8 cellular contexts compared by ENCODE assay signal in genomic region chr22:50267591-50268390, GRCh38. TPM values are rescaled to one million over a fixed set of nuclear protein-coding genes. Genes with fewer than 3 reads are reported as not detected.
DNase-seq lines count a peak whose midpoint lies in the region; ATAC-seq and TF ChIP-seq lines count a peak whose summit lies in the region.

No MANE protein-coding gene starts in this region.

- in situ Hi-C loops in transverse colon (cut with MboI; ENCODE audit: low pct_ligation_motif_present in 1 of 4, low pct_unique_long_range_greater_than_20kb in 1 of 4, low sequenced_read_pairs in 3 of 4) = loop anchor here in 1 of 4 donors (10.0 kb wide), 1 partner anchor 227 kb away; no protein-coding TSS in a partner anchor

- H3K9me3 Mint-ChIP-seq in memory B cell = no peaks in the 10 kb centered on the region
- H3K9me3 Mint-ChIP-seq in osteocyte (ENCODE audit: unreplicated experiment) = no peaks in the 10 kb centered on the region

- WGBS in transverse colon (ENCODE audit: low coverage in 1 of 2), 2 donors = 28% methylated on average over 55 of the region's 75 CpGs; no CpG with 5 or more reads in 1 of the 2 donors

- DNase-seq in choroid plexus epithelial cell (ENCODE audit: low read depth) (peak; percentile 61), memory B cell (ENCODE audit: low spot score in 2 of 2) (peak in 1 of 2 donors; percentile 44), transverse colon (peak; percentile 66), osteocyte (ENCODE audit: extremely low spot score, unreplicated experiment) (no peak)

- H3K4me3 Mint-ChIP-seq in memory B cell (no peak overlapping the region), osteocyte (ENCODE audit: unreplicated experiment) (no peak overlapping the region)

- no peaks in the 10 kb centered on the region for H3K9me3 ChIP-seq in DOHH2 (ENCODE audit: control insufficient read depth, insufficient read depth, low read length)
- H3K9me3 ChIP-seq in transverse colon = no peaks in the 10 kb centered on the region

- ATAC-seq in memory B cell (ENCODE audit: low read depth) = peak; percentile 26
- no peak for ATAC-seq in GM18870 (IDR thresholded peaks at IDR 0.05; ENCODE audit: unreplicated experiment)
- no peak for ATAC-seq in GM19351 (IDR thresholded peaks at IDR 0.05; ENCODE audit: unreplicated experiment)

- H3K4me3 ChIP-seq in DOHH2 (ENCODE audit: low read length) (peak overlapping the region; percentile 53), WI38 (ENCODE audit: low read depth, low read length) (peak overlapping the region; percentile 35), choroid plexus epithelial cell (ENCODE audit: low read depth, low read length) (peak overlapping the region; percentile 52), transverse colon (peak overlapping the region in 1 of 4 donors; percentile 37)

- H3K27me3 ChIP-seq in DOHH2 (ENCODE audit: control insufficient read depth, low read length) (0 out of 2 replicates have a peak, but pooled peaks cover 3% of the 10 kb centered on the region), transverse colon (peaks cover 66% of the 10 kb centered on the region)

- peak; percentile 43 for TF ChIP-seq CTCF in DOHH2 (IDR thresholded peaks at IDR 0.05; ENCODE audit: low read depth, low read length, poor library complexity, severe bottlenecking)
- TF ChIP-seq CTCF in WI38 (IDR thresholded peaks at IDR 0.05; ENCODE audit: low read depth, low read length) = no peak
- peak; percentile 34 for TF ChIP-seq CTCF in choroid plexus epithelial cell (conservative IDR thresholded peaks at IDR 0.05; ENCODE audit: low read depth, low read length)
- TF ChIP-seq CTCF in transverse colon (IDR thresholded peaks at IDR 0.05) = no peak
- no peak for TF ChIP-seq CTCF in osteocyte (IDR thresholded peaks at IDR 0.05)

- H3K27ac Mint-ChIP-seq in memory B cell (no peak overlapping the region), osteocyte (ENCODE audit: unreplicated experiment) (no peak overlapping the region)

- H3K36me3 Mint-ChIP-seq in memory B cell = no peaks in the 10 kb centered on the region
- no peaks in the 10 kb centered on the region for H3K36me3 Mint-ChIP-seq in osteocyte (ENCODE audit: unreplicated experiment)

- TF ChIP-seq POLR2A in transverse colon (IDR thresholded peaks at IDR 0.05) = no peak

- intact Hi-C loops in transverse colon (cut with DNase I; ENCODE audit: low total_unique reads) = no loop called here

- H3K27me3 Mint-ChIP-seq in memory B cell (peaks cover 5% of the 10 kb centered on the region), osteocyte (ENCODE audit: unreplicated experiment) (no peaks in the 10 kb centered on the region)

- H3K4me2 ChIP-seq in DOHH2 (ENCODE audit: low read length) = peak overlapping the region; percentile 74

- H3K79me2 ChIP-seq in DOHH2 (ENCODE audit: control insufficient read depth, low read length) = no peaks in the 10 kb centered on the region

- H3K36me3 ChIP-seq in DOHH2 (ENCODE audit: control insufficient read depth, low read length) (no peaks in the 10 kb centered on the region), transverse colon (no peaks in the 10 kb centered on the region)

- no peaks in the 10 kb centered on the region for H3K9me2 ChIP-seq in DOHH2 (replicated peaks; ENCODE audit: control insufficient read depth, low read length)

- H3K4me1 Mint-ChIP-seq in memory B cell (peaks cover 9% of the 10 kb centered on the region), osteocyte (ENCODE audit: unreplicated experiment) (peaks cover 23% of the 10 kb centered on the region)

- peaks cover 50% of the 10 kb centered on the region for H3K4me1 ChIP-seq in DOHH2 (ENCODE audit: control insufficient read depth, low read length)
- H3K4me1 ChIP-seq in transverse colon = peaks cover 23 to 54% (median 49%) of the 10 kb centered on the region in 4 donors

- no peak for TF ChIP-seq EP300 in transverse colon (IDR thresholded peaks at IDR 0.05; ENCODE audit: low read depth)

- no peak overlapping the region for H3K27ac ChIP-seq in DOHH2 (ENCODE audit: low read depth, low read length)
- H3K27ac ChIP-seq in transverse colon = no peak overlapping the region

- peaks cover 5% of the 10 kb centered on the region; the same call in 1 of the 2 replicates for H4K20me1 ChIP-seq in DOHH2 (ENCODE audit: control insufficient read depth, insufficient read depth, low read depth, low read length)

- H3F3A ChIP-seq in DOHH2 (ENCODE audit: control insufficient read depth, insufficient read depth) = peaks cover 6% of the 10 kb centered on the region; the same call in 1 of the 2 replicates

RNA-seq across cellular contexts. Expression of gene MAPK11, which starts 2.4 kb away (rescaled TPM):
- total RNA-seq in transverse colon (1 to 10 TPM; 1.6 to 6.4 (median 2.7) TPM), osteocyte (6.4 and 6.9 TPM in 2 replicates)

RNA-seq across cellular contexts. Expression of gene MAPK12, which starts 6.3 kb away (rescaled TPM):
- 1 to 10 TPM; 1.1 to 9.4 (median 3.3) TPM for total RNA-seq in transverse colon
- 24.8 and 27.3 TPM in 2 replicates for total RNA-seq in osteocyte

RNA-seq across cellular contexts. Expression of gene HDAC10, which starts 16.7 kb away (rescaled TPM):
- total RNA-seq in transverse colon (100 to 1,000 TPM in 2 of 4 donors, 10 to 100 TPM in 2; 66.8 to 618 (median 142) TPM), osteocyte (37.7 and 38.3 TPM in 2 replicates)

RNA-seq across cellular contexts. Expression of gene TUBGCP6, which starts 23.0 kb away (rescaled TPM):
- total RNA-seq in transverse colon = 100 to 1,000 TPM in 1 of 4 donors, 10 to 100 TPM in 3; 43.8 to 110 (median 73.1) TPM
- total RNA-seq in osteocyte = 52.5 and 55.7 TPM in 2 replicates

RNA-seq across cellular contexts. Expression of gene PLXNB2, which starts 39.7 kb away (rescaled TPM):
- total RNA-seq in transverse colon (100 to 1,000 TPM; 305 to 880 (median 460) TPM), osteocyte (347 and 362 TPM in 2 replicates)

Comparison
In these comparisons a context has a peak if more than half of its experiments do, and no peak if none do; other contexts are left out.
1. CTCF ChIP-seq: peak in DOHH2 (single experiment) and choroid plexus epithelial cell (single experiment); none in WI38 (single experiment), transverse colon (0 of 5) and osteocyte (single experiment).